In genomic region chr12:39145175-39145999, GRCh38 we compare ENCODE assay signal across 8 cellular contexts.
DNase-seq lines count a peak whose midpoint lies in the region; TF ChIP-seq lines count a peak whose summit lies in the region.

No MANE protein-coding gene starts in this region.

- H3K27ac ChIP-seq in ascending aorta, result no peak overlapping the region

- intact Hi-C loops in ascending aorta (cut with DNase I), result loop anchor here (2.0 kb wide), 1 partner anchor 127 kb away; no protein-coding TSS in a partner anchor

- H3K36me3 ChIP-seq in ascending aorta, result no peaks in the 10 kb centered on the region

- no peaks in the 10 kb centered on the region for H3K27me3 ChIP-seq in ascending aorta

- peak; percentile 6 for DNase-seq in activated T-cell treated with anti-CD3 and anti-CD28 coated beads for 24 hours (ENCODE audit: low read depth)
- DNase-seq in activated T-cell treated with anti-CD3 and anti-CD28 coated beads, Interleukin-2, amount 50 U/mL, for 1 hour, result no peak
- peak; percentile 11 for DNase-seq in HS-5 (ENCODE audit: low read depth)
- DNase-seq in ascending aorta (ENCODE audit: low spot score in 2 of 2), result no peak
- peak; percentile 21 for DNase-seq in inferior parietal cortex (ENCODE audit: extremely low spot score)
- peak in 3 of 4 experiments; percentile 7 to 27 (median 13) for DNase-seq in stimulated activated CD4-positive, alpha-beta T cell treated with anti-CD3 and anti-CD28 coated beads, Interleukin-1b, Interleukin-23, amount 100 ng/mL, for 24 hours (ENCODE audit: low read depth in 4 of 4, low spot score in 1 of 4)
- no peak for DNase-seq in NCI-H1417 (lab: John Stamatoyannopoulos, UW)
- DNase-seq in NK-92 (lab: John Stamatoyannopoulos, UW; ENCODE audit: unreplicated experiment), result no peak

- H3K4me1 ChIP-seq in ascending aorta, result peaks cover 0 to 7% of the 10 kb centered on the region in 2 donors

- TF ChIP-seq CTCF in ascending aorta (IDR thresholded peaks at IDR 0.05), result peak; percentile 13 to 56 (median 49)

- peak overlapping the region; percentile 50 to 62 for H3K4me3 ChIP-seq in ascending aorta

- H3K9me3 ChIP-seq in ascending aorta, result peaks cover 0 to 6% of the 10 kb centered on the region in 2 donors

Comparison
In these comparisons a context has a peak if more than half of its experiments do, and no peak if none do; other contexts are left out.
1. DNase-seq: peak in activated T-cell treated with anti-CD3 and anti-CD28 coated beads for 24 hours (single experiment), HS-5 (single experiment), inferior parietal cortex (single experiment) and stimulated activated CD4-positive, alpha-beta T cell treated with anti-CD3 and anti-CD28 coated beads, Interleukin-1b, Interleukin-23, amount 100 ng/mL, for 24 hours (3 of 4); none in activated T-cell treated with anti-CD3 and anti-CD28 coated beads, Interleukin-2, amount 50 U/mL, for 1 hour (single experiment), ascending aorta (0 of 2), NCI-H1417 (0 of 3) and NK-92 (single experiment).